8 cellular contexts compared by ENCODE assay signal in genomic region chr15:75648156-75649000, GRCh38. TPM values are rescaled to one million over a fixed set of nuclear protein-coding genes. Genes with fewer than 3 reads are reported as not detected.
A peak's percentile ranks its signal among the peaks of the same experiment; 100 is the strongest.
DNase-seq lines count a peak whose midpoint lies in the region; ATAC-seq, FAIRE-seq and TF ChIP-seq lines count a peak whose summit lies in the region.

No MANE protein-coding gene starts in this region.

- peak overlapping the region; percentile 78 for H3K4me3 ChIP-seq in AG09309 (ENCODE audit: control insufficient read depth, low read depth, low read length)
- H3K4me3 ChIP-seq in HUES6 (ENCODE audit: low read depth, low read length) = peak overlapping the region; percentile 99
- peak overlapping the region; percentile 79 for H3K4me3 ChIP-seq in K562
- H3K4me3 ChIP-seq in small intestine (ENCODE audit: low read depth in 1 of 2, low read length in 2 of 2) = peak overlapping the region; percentile 69 to 92

- H3K9ac ChIP-seq in HUES6 (ENCODE audit: low read length) (peak overlapping the region; percentile 88), K562 (ENCODE audit: insufficient read depth in 1 of 2, low read depth in 2 of 2, low read length in 2 of 2) (peak overlapping the region; percentile 86 to 97)

- DNase-seq in AG09309 (ENCODE audit: low read depth) (no peak), K562 (ENCODE audit: extremely low read depth in 1 of 4, low spot score in 3 of 4) (peak; percentile 56 to 68 (median 66)), iPS-NIHi7 (ENCODE audit: extremely low spot score) (peak; percentile 78), small intestine (peak; percentile 47)

- H3K27ac ChIP-seq in HUES6 (ENCODE audit: low read depth, low read length) = peak overlapping the region; percentile 91
- H3K27ac ChIP-seq in K562 (ENCODE audit: extremely low read depth, low read depth, low read length) = peak overlapping the region; percentile 81
- peak overlapping the region; percentile 87 to 93 for H3K27ac ChIP-seq in small intestine (ENCODE audit: low read depth in 1 of 2, low read length in 1 of 2)

- 2% methylated on average over 24 of the region's 34 CpGs for WGBS in K562 (ENCODE audit: insufficient coverage, low coverage, missing lambda C conversion rate)
- 4 to 8% (median 7%) methylated on average over 33 to 34 of the region's 34 CpGs for WGBS in small intestine, 3 donors

- H3K79me2 ChIP-seq in K562 (ENCODE audit: control insufficient read depth, insufficient read depth, low read length) = peaks cover 67% of the 10 kb centered on the region

- H3K4me2 ChIP-seq in K562 (ENCODE audit: insufficient read depth, low read length) = peak overlapping the region; percentile 96

- POLR2A ChIA-PET in K562 (lab: Yijun Ruan, JAX) = interaction anchor here (0.6 to 4.3 kb wide), 9 partner anchors 7 to 1025 kb away, joined by 3 to 20 read pairs (median 3); partner anchors contain the start of genes IMP3 and SNUPN

- peak; percentile 23 for FAIRE-seq in K562 (lab: Jason Lieb, UNC)
- FAIRE-seq in small intestine (lab: Jason Lieb, UNC) = no peak

- intact Hi-C loops in K562 (cut with micrococcal nuclease) = no loop called here

- H3K36me3 ChIP-seq in HUES6 (ENCODE audit: control insufficient read depth, insufficient read depth, low read length) = peaks cover 16% of the 10 kb centered on the region; the same call in 1 of the 2 replicates
- peaks cover 15% of the 10 kb centered on the region; the same call in 2 of the 3 replicates for H3K36me3 ChIP-seq in K562 (ENCODE audit: control insufficient read depth, insufficient read depth, low read length)
- no peaks in the 10 kb centered on the region for H3K36me3 ChIP-seq in small intestine (ENCODE audit: control insufficient read depth in 2 of 2, insufficient read depth in 2 of 2, low read length in 2 of 2)

- TF ChIP-seq RAD21 in K562 (CRISPR knock-in tag; conservative IDR thresholded peaks at IDR 0.05 in 1 of 2, IDR thresholded peaks at IDR 0.05 in 1 of 2) = no peak

- TSS peak; percentile 57 for BruUV-seq in K562 (replicated peaks; lab: Mats Ljungman, UMichigan)

- H4K20me1 ChIP-seq in K562 (replicated peaks; ENCODE audit: control insufficient read depth, insufficient read depth, low read length) = no peaks in the 10 kb centered on the region

- ATAC-seq in K562 (peak; percentile 38), HG02852 (IDR thresholded peaks at IDR 0.05; ENCODE audit: unreplicated experiment) (no peak), HG03196 (IDR thresholded peaks at IDR 0.05; ENCODE audit: unreplicated experiment) (no peak), GM21515 (IDR thresholded peaks at IDR 0.05; ENCODE audit: unreplicated experiment) (no peak)

- H3K4me1 ChIP-seq in HUES6 (ENCODE audit: control insufficient read depth, insufficient read depth, low read length) (peaks cover 40% of the 10 kb centered on the region), K562 (replicated peaks in 1 of 2; ENCODE audit: control insufficient read depth in 2 of 2, insufficient read depth in 2 of 2, low read length in 2 of 2) (peaks cover 50 to 66% of the 10 kb centered on the region in 2 experiments), small intestine (ENCODE audit: control insufficient read depth in 2 of 2, insufficient read depth in 1 of 2, low read depth in 1 of 2, low read length in 1 of 2) (peaks cover 4 to 17% of the 10 kb centered on the region in 2 donors)

- TF ChIP-seq POLR2A in K562 (conservative IDR thresholded peaks at IDR 0.05) = 0 out of 2 replicates have a peak, but pooled peaks have one; percentile 7

- TF ChIP-seq EP300 in K562 (IDR thresholded peaks at IDR 0.05; ENCODE audit: low read length) = no peak

- peak overlapping the region; percentile 98 for H2AFZ ChIP-seq in K562 (ENCODE audit: low read depth, low read length)

- in situ Hi-C loops in K562 (cut with MboI) = no loop called here

- TF ChIP-seq CTCF in AG09309 (IDR thresholded peaks at IDR 0.05; ENCODE audit: control insufficient read depth, insufficient read depth, low read depth, low read length, missing control alignments) = no peak
- no peak for TF ChIP-seq CTCF in K562 (IDR thresholded peaks at IDR 0.05 in 2 of 3, conservative IDR thresholded peaks at IDR 0.05 in 1 of 3; ENCODE audit: insufficient read depth in 2 of 3, low read depth in 1 of 3, low read length in 3 of 3)

- H3K9me3 ChIP-seq in HUES6 (ENCODE audit: control insufficient read depth, insufficient read depth, low read depth, low read length) (no peaks in the 10 kb centered on the region), K562 (replicated peaks; ENCODE audit: control insufficient read depth, insufficient read depth, low read depth, low read length) (no peaks in the 10 kb centered on the region), small intestine (ENCODE audit: control insufficient read depth, low read depth) (no peaks in the 10 kb centered on the region)

- H3K27me3 ChIP-seq in HUES6 (ENCODE audit: control insufficient read depth, insufficient read depth, low read length) (peaks cover 14% of the 10 kb centered on the region), K562 (ENCODE audit: control insufficient read depth in 2 of 2, insufficient read depth in 2 of 2, low read length in 2 of 2) (no peaks in the 10 kb centered on the region), small intestine (ENCODE audit: control insufficient read depth in 2 of 2, insufficient read depth in 2 of 2, low read length in 2 of 2) (no peaks in the 10 kb centered on the region)

- CTCF ChIA-PET in K562 (lab: Yijun Ruan, JAX; ENCODE audit: low intra/inter-chr PET ratio) = interaction anchor here (0.8 kb wide), 1 partner anchor 139 kb away, joined by 5 read pairs; no protein-coding TSS in a partner anchor

- H3K9me1 ChIP-seq in K562 (ENCODE audit: control insufficient read depth, insufficient read depth, low read length) = no peaks in the 10 kb centered on the region

RNA-seq across cellular contexts. Expression of gene SNX33, which starts 0.7 kb away (rescaled TPM):
- 12.7 and 30.2 TPM in 2 replicates for total RNA-seq in K562 (2011; cell fraction: chromatin; rRNA removed; ENCODE audit: low replicate concordance)
- 20.0 and 22.7 TPM in 2 replicates for total RNA-seq in K562 (2011; cell fraction: nucleolus; rRNA removed)
- total RNA-seq in K562 (2011; cell fraction: nucleoplasm; rRNA removed) = 17.2 and 19.9 TPM in 2 replicates
- total RNA-seq in K562 (2014; rRNA removed) (10.0 and 13.0 TPM in 2 replicates), K562 (2014; rRNA removed; fragmentation: Illumina TruSeq; extraction: Trizol) (4.3 and 4.7 TPM in 2 replicates), K562 (2015; rRNA removed; fragmentation: Illumina TruSeq; extraction: Trizol) (8.3 and 8.8 TPM in 2 replicates), K562 (2021) (14.1 and 14.8 TPM in 2 replicates)
- polyA plus RNA-seq in K562 (2011; rRNA removed) (7.9 and 8.2 TPM in 2 replicates), K562 (2014; fragmentation: Illumina TruSeq; extraction: Trizol) (10.1 TPM in 2 replicates), K562 (2014; fragmentation: Nextera tagmentation; extraction: Ambion mirVana) (1 to 10 TPM; 1.4 to 1.8 TPM), K562 (2014; rRNA removed) (7.5 and 8.3 TPM in 2 replicates), small intestine (10 to 100 TPM; 11.0 to 18.0 (median 12.4) TPM)
- polyA plus RNA-seq in K562 (2011; cell fraction: cytosol; rRNA removed) = 9.2 and 11.6 TPM in 2 replicates
- 16.8 and 25.3 TPM in 2 replicates for polyA plus RNA-seq in K562 (2011; cell fraction: nucleus; rRNA removed)
- polyA plus RNA-seq in K562 (2012) = 11.0 and 16.8 TPM in 2 replicates
- 10.9 and 12.8 TPM in 2 replicates for polyA minus RNA-seq in K562 (2011; rRNA and poly(A)+ RNA removed)
- polyA minus RNA-seq in K562 (2011; cell fraction: cytosol; rRNA and poly(A)+ RNA removed) = 11.5 and 12.8 TPM in 2 replicates
- 10.5 and 12.7 TPM in 2 replicates for polyA minus RNA-seq in K562 (2011; cell fraction: nucleus; rRNA and poly(A)+ RNA removed)

RNA-seq across cellular contexts. Expression of gene IMP3, which starts 8.4 kb away (rescaled TPM):
- total RNA-seq in K562 (2011; cell fraction: chromatin; rRNA removed; ENCODE audit: low replicate concordance) = 30.2 and 42.6 TPM in 2 replicates
- total RNA-seq in K562 (2011; cell fraction: nucleolus; rRNA removed) = 67.6 and 76.2 TPM in 2 replicates
- total RNA-seq in K562 (2011; cell fraction: nucleoplasm; rRNA removed) = 56.2 and 65.3 TPM in 2 replicates
- 140 and 159 TPM in 2 replicates for total RNA-seq in K562 (2014; rRNA removed)
- 74.4 and 74.6 TPM in 2 replicates for total RNA-seq in K562 (2014; rRNA removed; fragmentation: Illumina TruSeq; extraction: Trizol)
- 87.6 and 93.6 TPM in 2 replicates for total RNA-seq in K562 (2015; rRNA removed; fragmentation: Illumina TruSeq; extraction: Trizol)
- total RNA-seq in K562 (2021) = 113 and 124 TPM in 2 replicates
- polyA plus RNA-seq in K562 (2011; rRNA removed) = 58.5 and 68.3 TPM in 2 replicates
- polyA plus RNA-seq in K562 (2011; cell fraction: cytosol; rRNA removed) = 92.2 and 249 TPM in 2 replicates
- 55.6 and 61.8 TPM in 2 replicates for polyA plus RNA-seq in K562 (2011; cell fraction: nucleus; rRNA removed)
- polyA plus RNA-seq in K562 (2012) = 84.1 and 118 TPM in 2 replicates
- polyA plus RNA-seq in K562 (2014; fragmentation: Illumina TruSeq; extraction: Trizol) = 44.5 and 47.1 TPM in 2 replicates
- polyA plus RNA-seq in K562 (2014; fragmentation: Nextera tagmentation; extraction: Ambion mirVana) = 10 to 100 TPM; 14.5 to 15.5 TPM
- 160 and 161 TPM in 2 replicates for polyA plus RNA-seq in K562 (2014; rRNA removed)
- polyA minus RNA-seq in K562 (2011; rRNA and poly(A)+ RNA removed) = 15.4 and 19.4 TPM in 2 replicates
- 32.6 and 34.2 TPM in 2 replicates for polyA minus RNA-seq in K562 (2011; cell fraction: cytosol; rRNA and poly(A)+ RNA removed)
- polyA minus RNA-seq in K562 (2011; cell fraction: nucleus; rRNA and poly(A)+ RNA removed) = 26.5 and 42.5 TPM in 2 replicates
- 100 to 1,000 TPM in 1 of 3 donors, 10 to 100 TPM in 2; 93.2 to 139 (median 93.3) TPM for polyA plus RNA-seq in small intestine

RNA-seq across cellular contexts. Expression of gene SNUPN, which starts 22.9 kb away (rescaled TPM):
- total RNA-seq in K562 (2011; cell fraction: chromatin; rRNA removed; ENCODE audit: low replicate concordance) = 34.5 and 36.5 TPM in 2 replicates
- 19.9 and 23.8 TPM in 2 replicates for total RNA-seq in K562 (2011; cell fraction: nucleolus; rRNA removed)
- total RNA-seq in K562 (2011; cell fraction: nucleoplasm; rRNA removed) = 23.1 and 26.6 TPM in 2 replicates
- 32.2 and 33.0 TPM in 2 replicates for total RNA-seq in K562 (2014; rRNA removed)
- 39.5 and 41.6 TPM in 2 replicates for total RNA-seq in K562 (2014; rRNA removed; fragmentation: Illumina TruSeq; extraction: Trizol)
- 36.9 and 40.0 TPM in 2 replicates for total RNA-seq in K562 (2015; rRNA removed; fragmentation: Illumina TruSeq; extraction: Trizol)
- total RNA-seq in K562 (2021) = 36.6 and 38.3 TPM in 2 replicates
- 29.7 and 38.4 TPM in 2 replicates for polyA plus RNA-seq in K562 (2011; rRNA removed)
- 17.4 and 23.6 TPM in 2 replicates for polyA plus RNA-seq in K562 (2011; cell fraction: cytosol; rRNA removed)
- 17.4 and 19.5 TPM in 2 replicates for polyA plus RNA-seq in K562 (2011; cell fraction: nucleus; rRNA removed)
- polyA plus RNA-seq in K562 (2012) = 29.0 and 35.1 TPM in 2 replicates
- 40.9 and 45.0 TPM in 2 replicates for polyA plus RNA-seq in K562 (2014; fragmentation: Illumina TruSeq; extraction: Trizol)
- polyA plus RNA-seq in K562 (2014; fragmentation: Nextera tagmentation; extraction: Ambion mirVana) = 10 to 100 TPM; 69.3 to 78.3 TPM
- polyA plus RNA-seq in K562 (2014; rRNA removed) = 38.0 and 42.5 TPM in 2 replicates
- polyA minus RNA-seq in K562 (2011; rRNA and poly(A)+ RNA removed) = 35.1 and 36.0 TPM in 2 replicates
- polyA minus RNA-seq in K562 (2011; cell fraction: cytosol; rRNA and poly(A)+ RNA removed) = 16.3 and 20.6 TPM in 2 replicates
- 10.6 and 18.4 TPM in 2 replicates for polyA minus RNA-seq in K562 (2011; cell fraction: nucleus; rRNA and poly(A)+ RNA removed)
- polyA plus RNA-seq in small intestine = 10 to 100 TPM; 19.5 to 24.6 (median 22.1) TPM
